In genomic region chr2:26421961-26422360, GRCh38 we compare ENCODE assay signal across 9 cellular contexts. TPM values are rescaled to one million over a fixed set of nuclear protein-coding genes. Genes with fewer than 3 reads are reported as not detected.
"Had no signal": no experiment of that assay in that cellular context is flagged by ENCODE, and none has a peak within 500 bp of the region (broad histone marks: within the 10 kb centered on the region; RNA-seq: fewer than 3 reads in every experiment).

No MANE protein-coding gene starts in this region.

- H3K9ac ChIP-seq: KMS-11 had no signal

- DNase-seq: GOT3, H9, HCEC 1CT, IMR-90, KBM-7 had no signal

- H3K4me2 ChIP-seq: KMS-11 had no signal

- FAIRE-seq: H54 had no signal

- H3K27ac ChIP-seq: HL-60, KMS-11 had no signal

RNA-seq across cellular contexts. Expression of gene DRC1, which starts 20.2 kb away (rescaled TPM):
- total RNA-seq: H9, HT1080 had no signal
- polyA plus RNA-seq: IMR-90 had no signal

RNA-seq across cellular contexts. Expression of gene OTOF, which starts 56.0 kb away (rescaled TPM):
- total RNA-seq: HT1080, IMR-90 had no signal
